14 cellular contexts compared by ENCODE assay signal in genomic region chr5:431711-432050, GRCh38. TPM values are rescaled to one million over a fixed set of nuclear protein-coding genes. Genes with fewer than 3 reads are reported as not detected.
DNase-seq lines count a peak whose midpoint lies in the region; ATAC-seq and TF ChIP-seq lines count a peak whose summit lies in the region.
"Had no signal": no experiment of that assay in that cellular context is flagged by ENCODE, and none has a peak within 500 bp of the region (broad histone marks: within the 10 kb centered on the region; RNA-seq: fewer than 3 reads in every experiment).

No MANE protein-coding gene starts in this region.

- H3K36me3 Mint-ChIP-seq in chondrocyte (ENCODE audit: low read depth): peaks cover 9% of the 10 kb centered on the region
- peaks cover 51% of the 10 kb centered on the region for H3K36me3 Mint-ChIP-seq in stimulated activated effector memory CD8-positive, alpha-beta T cell treated with anti-CD3 and anti-CD28 coated beads, Interleukin-12 subunit alpha, Interleukin-12 subunit beta, amount 100 ng/mL, for 72 hours
- H3K36me3 Mint-ChIP-seq: CD4-positive, CD25-positive, alpha-beta regulatory T cell had no signal

- no peak for TF ChIP-seq CTCF in NB4 (IDR thresholded peaks at IDR 0.05; ENCODE audit: low read depth, low read length)
- TF ChIP-seq CTCF in chondrocyte (IDR thresholded peaks at IDR 0.05): no peak

- no peaks in the 10 kb centered on the region for H3K27me3 Mint-ChIP-seq in chondrocyte (ENCODE audit: low read depth)
- H3K27me3 Mint-ChIP-seq in stimulated activated naive CD8-positive, alpha-beta T cell treated with anti-CD3 and anti-CD28 coated beads, Interleukin-15, amount 100 ng/mL, for 72 hours: no peaks in the 10 kb centered on the region

- peak; percentile 21 for TF ChIP-seq POLR2A in NB4 (IDR thresholded peaks at IDR 0.05; ENCODE audit: extremely low read depth, insufficient read length)

- no peak overlapping the region for H3K4me3 ChIP-seq in NB4 (ENCODE audit: low read depth, low read length)
- H3K4me3 ChIP-seq: PC-9 had no signal

- no peak overlapping the region for H3K27ac Mint-ChIP-seq in chondrocyte (ENCODE audit: unreplicated experiment)
- H3K27ac Mint-ChIP-seq in stimulated activated effector memory CD8-positive, alpha-beta T cell treated with anti-CD3 and anti-CD28 coated beads, Interleukin-12 subunit alpha, Interleukin-12 subunit beta, amount 100 ng/mL, for 72 hours: peak overlapping the region; percentile 64
- no peak overlapping the region for H3K27ac Mint-ChIP-seq in stimulated activated naive CD8-positive, alpha-beta T cell treated with anti-CD3 and anti-CD28 coated beads, Interleukin-15, amount 100 ng/mL, for 72 hours

- no peak for ATAC-seq in stimulated activated effector memory CD8-positive, alpha-beta T cell treated with anti-CD3 and anti-CD28 coated beads, Interleukin-12 subunit alpha, Interleukin-12 subunit beta, amount 100 ng/mL, for 72 hours
- ATAC-seq in stimulated activated naive CD8-positive, alpha-beta T cell treated with anti-CD3 and anti-CD28 coated beads, Interleukin-15, amount 100 ng/mL, for 72 hours: no peak

- no peaks in the 10 kb centered on the region for H3K9me3 Mint-ChIP-seq in chondrocyte (ENCODE audit: low read depth)
- H3K9me3 Mint-ChIP-seq in stimulated activated effector memory CD8-positive, alpha-beta T cell treated with anti-CD3 and anti-CD28 coated beads, Interleukin-12 subunit alpha, Interleukin-12 subunit beta, amount 100 ng/mL, for 72 hours: no peaks in the 10 kb centered on the region
- peaks cover 0 to under 1% of the 10 kb centered on the region in 2 donors for H3K9me3 Mint-ChIP-seq in stimulated activated naive CD8-positive, alpha-beta T cell treated with anti-CD3 and anti-CD28 coated beads, Interleukin-15, amount 100 ng/mL, for 72 hours
- H3K9me3 Mint-ChIP-seq: CD4-positive, CD25-positive, alpha-beta regulatory T cell had no signal

- no peak overlapping the region for H3K4me3 Mint-ChIP-seq in chondrocyte (ENCODE audit: unreplicated experiment)
- no peak overlapping the region for H3K4me3 Mint-ChIP-seq in stimulated activated effector memory CD8-positive, alpha-beta T cell treated with anti-CD3 and anti-CD28 coated beads, Interleukin-12 subunit alpha, Interleukin-12 subunit beta, amount 100 ng/mL, for 72 hours
- H3K4me3 Mint-ChIP-seq in stimulated activated naive CD8-positive, alpha-beta T cell treated with anti-CD3 and anti-CD28 coated beads, Interleukin-15, amount 100 ng/mL, for 72 hours: no peak overlapping the region
- H3K4me3 Mint-ChIP-seq: CD4-positive, CD25-positive, alpha-beta regulatory T cell had no signal

- DNase-seq in activated CD8-positive, alpha-beta memory T cell treated with anti-CD3 and anti-CD28 coated beads for 24 hours: peak; percentile 58
- DNase-seq in activated CD8-positive, alpha-beta memory T cell treated with anti-CD3 and anti-CD28 coated beads, Interleukin-2, amount 50 U/mL, for 4 hours: no peak
- DNase-seq in NB4 (ENCODE audit: low read depth) (no peak), chondrocyte (ENCODE audit: low spot score) (peak; percentile 71), NCI-H1417 treated with DMSO at 0.1 percent for 48 hours (lab: John Stamatoyannopoulos, UW) (no peak), GM19238 (ENCODE audit: insufficient read length, low spot score) (no peak)
- DNase-seq in stimulated activated effector memory CD8-positive, alpha-beta T cell treated with anti-CD3 and anti-CD28 coated beads, Interleukin-12 subunit alpha, Interleukin-12 subunit beta, amount 100 ng/mL, for 72 hours (ENCODE audit: low spot score in 2 of 2): no peak
- no peak for DNase-seq in stimulated activated naive CD8-positive, alpha-beta T cell treated with anti-CD3 and anti-CD28 coated beads, Interleukin-15, amount 100 ng/mL, for 72 hours
- DNase-seq: DMS79, HCEC 1CT, NCI-H1048, NCI-H1694 treated with DMSO at 0.1 percent for 48 hours had no signal

- H3K4me1 Mint-ChIP-seq in chondrocyte (ENCODE audit: low read depth): peaks cover 20% of the 10 kb centered on the region
- peaks cover 15% of the 10 kb centered on the region for H3K4me1 Mint-ChIP-seq in stimulated activated effector memory CD8-positive, alpha-beta T cell treated with anti-CD3 and anti-CD28 coated beads, Interleukin-12 subunit alpha, Interleukin-12 subunit beta, amount 100 ng/mL, for 72 hours
- H3K4me1 Mint-ChIP-seq in stimulated activated naive CD8-positive, alpha-beta T cell treated with anti-CD3 and anti-CD28 coated beads, Interleukin-15, amount 100 ng/mL, for 72 hours: peaks cover 23% of the 10 kb centered on the region
- H3K4me1 Mint-ChIP-seq: CD4-positive, CD25-positive, alpha-beta regulatory T cell had no signal

RNA-seq across cellular contexts. Expression of gene EXOC3, which starts 11.3 kb away (rescaled TPM):
- total RNA-seq in chondrocyte: 39.4 to 58.1 TPM (median 43.3 TPM) in 3 replicates

Comparison
In these comparisons a context has a peak if more than half of its experiments do, and no peak if none do; other contexts are left out.
1. DNase-seq: peak in activated CD8-positive, alpha-beta memory T cell treated with anti-CD3 and anti-CD28 coated beads for 24 hours (single experiment) and chondrocyte (single experiment); none in activated CD8-positive, alpha-beta memory T cell treated with anti-CD3 and anti-CD28 coated beads, Interleukin-2, amount 50 U/mL, for 4 hours (single experiment), NB4 (single experiment), stimulated activated effector memory CD8-positive, alpha-beta T cell treated with anti-CD3 and anti-CD28 coated beads, Interleukin-12 subunit alpha, Interleukin-12 subunit beta, amount 100 ng/mL, for 72 hours (0 of 2), NCI-H1417 treated with DMSO at 0.1 percent for 48 hours (single experiment), GM19238 (single experiment) and stimulated activated naive CD8-positive, alpha-beta T cell treated with anti-CD3 and anti-CD28 coated beads, Interleukin-15, amount 100 ng/mL, for 72 hours (0 of 2).